8 cellular contexts compared by ENCODE assay signal in the genomic region with DNA sequence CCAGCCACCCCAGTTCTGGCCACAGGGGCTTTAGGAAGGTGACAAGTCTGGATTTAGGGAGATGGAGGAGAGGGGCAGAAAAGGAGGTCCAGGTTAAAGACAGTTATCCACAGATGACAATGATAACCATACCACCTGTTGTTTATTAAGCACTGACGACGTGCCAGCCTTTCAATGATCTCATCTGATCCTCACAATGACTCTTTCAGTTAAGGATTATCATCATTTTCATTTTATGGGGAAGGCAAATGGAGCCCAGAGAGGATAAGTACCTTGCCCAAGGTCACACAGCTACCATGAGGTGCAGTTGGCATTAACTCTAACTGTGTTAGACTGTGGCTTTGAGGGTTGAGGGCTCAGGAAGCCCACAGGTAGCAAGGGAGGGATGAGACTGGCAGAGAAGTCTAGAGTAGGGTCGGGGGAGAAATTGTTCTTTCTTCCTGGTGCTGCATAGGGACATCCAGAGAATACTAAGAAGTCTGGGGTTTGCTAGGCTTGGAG. TPM values are rescaled to one million over a fixed set of nuclear protein-coding genes. Genes with fewer than 3 reads are reported as not detected.
DNase-seq lines count a peak whose midpoint lies in the region; ATAC-seq and TF ChIP-seq lines count a peak whose summit lies in the region.

No MANE protein-coding gene starts in this region.

- no peaks in the 10 kb centered on the region for H3K9me3 Mint-ChIP-seq in activated CD4-positive, alpha-beta T cell treated with anti-CD3 and anti-CD28 coated beads for 36 hours (ENCODE audit: low read depth)
- no peaks in the 10 kb centered on the region for H3K9me3 Mint-ChIP-seq in activated CD8-positive, alpha-beta T cell treated with anti-CD3 and anti-CD28 coated beads for 36 hours

- ATAC-seq in activated CD4-positive, alpha-beta T cell treated with anti-CD3 and anti-CD28 coated beads for 36 hours = peak; percentile 23
- ATAC-seq in activated CD8-positive, alpha-beta T cell treated with anti-CD3 and anti-CD28 coated beads for 36 hours = peak; percentile 13

- CTCF ChIA-PET in activated CD4-positive, alpha-beta T cell treated with anti-CD3 and anti-CD28 coated beads for 36 hours (lab: Charles Lee) = interaction anchor here (0.9 to 1.1 kb wide), 3 partner anchors 23 to 574 kb away, joined by 3 to 4 read pairs (median 4); no protein-coding TSS in a partner anchor
- CTCF ChIA-PET in activated CD8-positive, alpha-beta T cell treated with anti-CD3 and anti-CD28 coated beads for 36 hours (lab: Charles Lee) = interaction anchor here (0.8 to 1.8 kb wide), 4 partner anchors 20 to 74 kb away, joined by 3 to 4 read pairs (median 4); a partner anchor contains a TSS

- H3K27ac Mint-ChIP-seq in activated CD4-positive, alpha-beta T cell treated with anti-CD3 and anti-CD28 coated beads for 36 hours = peak overlapping the region; percentile 93
- peak overlapping the region; percentile 96 for H3K27ac Mint-ChIP-seq in activated CD8-positive, alpha-beta T cell treated with anti-CD3 and anti-CD28 coated beads for 36 hours

- peak overlapping the region; percentile 34 for H3K4me3 Mint-ChIP-seq in activated CD4-positive, alpha-beta T cell treated with anti-CD3 and anti-CD28 coated beads for 36 hours
- peak overlapping the region; percentile 21 for H3K4me3 Mint-ChIP-seq in activated CD8-positive, alpha-beta T cell treated with anti-CD3 and anti-CD28 coated beads for 36 hours

- H3K27ac ChIP-seq in hepatocyte = peak overlapping the region; percentile 90
- peak overlapping the region; percentile 18 for H3K27ac ChIP-seq in stomach smooth muscle (ENCODE audit: low read length)

- H3K4me1 Mint-ChIP-seq in activated CD4-positive, alpha-beta T cell treated with anti-CD3 and anti-CD28 coated beads for 36 hours = peaks cover 29% of the 10 kb centered on the region
- H3K4me1 Mint-ChIP-seq in activated CD8-positive, alpha-beta T cell treated with anti-CD3 and anti-CD28 coated beads for 36 hours (ENCODE audit: low read depth) = peaks cover 28% of the 10 kb centered on the region

- H3K9me3 ChIP-seq in hepatocyte (ENCODE audit: low read depth) (no peaks in the 10 kb centered on the region), stomach smooth muscle (ENCODE audit: control insufficient read depth in 2 of 2, low read length in 2 of 2) (no peaks in the 10 kb centered on the region)

- TF ChIP-seq CTCF in activated CD8-positive, alpha-beta T cell treated with anti-CD3 and anti-CD28 coated beads for 36 hours (IDR thresholded peaks at IDR 0.05) = no peak
- no peak for TF ChIP-seq CTCF in hepatocyte (IDR thresholded peaks at IDR 0.05; ENCODE audit: poor library complexity)

- H2AFZ ChIP-seq in hepatocyte = no peak overlapping the region

- no peaks in the 10 kb centered on the region for H3K9me2 ChIP-seq in hepatocyte (replicated peaks; ENCODE audit: insufficient read depth)

- H3K4me1 ChIP-seq in hepatocyte (ENCODE audit: insufficient read depth) (peaks cover 25% of the 10 kb centered on the region), stomach smooth muscle (ENCODE audit: control insufficient read depth, insufficient read depth, low read length) (peaks cover 9% of the 10 kb centered on the region)

- no peaks in the 10 kb centered on the region for H3K36me3 Mint-ChIP-seq in activated CD4-positive, alpha-beta T cell treated with anti-CD3 and anti-CD28 coated beads for 36 hours (ENCODE audit: low read depth)
- no peaks in the 10 kb centered on the region for H3K36me3 Mint-ChIP-seq in activated CD8-positive, alpha-beta T cell treated with anti-CD3 and anti-CD28 coated beads for 36 hours (ENCODE audit: low read depth)

- H3K36me3 ChIP-seq in hepatocyte (replicated peaks; ENCODE audit: insufficient read depth, low read depth) = no peaks in the 10 kb centered on the region
- H3K36me3 ChIP-seq in stomach smooth muscle (ENCODE audit: control insufficient read depth in 2 of 2, insufficient read depth in 2 of 2, low read length in 2 of 2) = no peaks in the 10 kb centered on the region

- WGBS in hepatocyte (ENCODE audit: low lambda C conversion rate, missing lambda C conversion rate) = 61% methylated on average over 3 of the region's 3 CpGs

- peak overlapping the region; percentile 12 for H3K4me2 ChIP-seq in hepatocyte

- peak overlapping the region in 1 of 2 donors; percentile 25 for H3K9ac ChIP-seq in stomach smooth muscle (ENCODE audit: low read length in 2 of 2)

- no peaks in the 10 kb centered on the region for H3K27me3 ChIP-seq in hepatocyte
- no peaks in the 10 kb centered on the region for H3K27me3 ChIP-seq in stomach smooth muscle (ENCODE audit: control insufficient read depth in 1 of 2, insufficient read depth in 2 of 2, low read length in 2 of 2)

- peaks cover 18% of the 10 kb centered on the region for H3K79me2 ChIP-seq in hepatocyte

- peak; percentile 43 for DNase-seq in activated CD4-positive, alpha-beta T cell treated with anti-CD3 and anti-CD28 coated beads for 36 hours
- no peak for DNase-seq in activated CD4-positive, alpha-beta T cell treated with anti-CD3 and anti-CD28 coated beads, Interleukin-2, amount 50 U/mL, for 1 hour
- DNase-seq in activated CD8-positive, alpha-beta T cell treated with anti-CD3 and anti-CD28 coated beads for 36 hours = peak; percentile 47
- no peak for DNase-seq in hepatocyte (ENCODE audit: low spot score)
- no peak for DNase-seq in stimulated activated CD4-positive, alpha-beta T cell treated with anti-CD3 and anti-CD28 coated beads, Interleukin-2, amount 100 ng/mL, for 48 hours
- no peak for DNase-seq in activated CD8-positive, alpha-beta memory T cell treated with anti-CD3 and anti-CD28 coated beads, Interleukin-2, amount 50 U/mL, for 4 hours
- DNase-seq in cortex of kidney (lab: John Stamatoyannopoulos, UW) = no peak

- H3K4me3 ChIP-seq in hepatocyte = no peak overlapping the region
- no peak overlapping the region for H3K4me3 ChIP-seq in stomach smooth muscle (ENCODE audit: low read length in 2 of 2)

- POLR2A ChIA-PET in activated CD4-positive, alpha-beta T cell treated with anti-CD3 and anti-CD28 coated beads for 36 hours (lab: Charles Lee) = interaction anchor here (0.6 to 1.6 kb wide), 3 partner anchors 19 to 278 kb away, joined by 3 to 4 read pairs (median 3); no protein-coding TSS in a partner anchor
- POLR2A ChIA-PET in activated CD8-positive, alpha-beta T cell treated with anti-CD3 and anti-CD28 coated beads for 36 hours (lab: Charles Lee) = interaction anchor here (1.1 to 3.4 kb wide), 5 partner anchors 9 to 55 kb away, joined by 3 to 12 read pairs (median 3); no protein-coding TSS in a partner anchor

- intact Hi-C loops in activated CD4-positive, alpha-beta T cell treated with anti-CD3 and anti-CD28 coated beads for 36 hours (cut with DNase I, micrococcal nuclease) = loop anchor here (1.0 to 2.0 kb wide), 4 partner anchors 20 to 68 kb away; a partner anchor contains a TSS
- intact Hi-C loops in activated CD8-positive, alpha-beta T cell treated with anti-CD3 and anti-CD28 coated beads for 36 hours (cut with micrococcal nuclease) = no loop called here

- no peaks in the 10 kb centered on the region for H3K27me3 Mint-ChIP-seq in activated CD4-positive, alpha-beta T cell treated with anti-CD3 and anti-CD28 coated beads for 36 hours
- no peaks in the 10 kb centered on the region for H3K27me3 Mint-ChIP-seq in activated CD8-positive, alpha-beta T cell treated with anti-CD3 and anti-CD28 coated beads for 36 hours

- no peaks in the 10 kb centered on the region for H4K20me1 ChIP-seq in hepatocyte (ENCODE audit: insufficient read depth, poor library complexity, severe bottlenecking)

RNA-seq across cellular contexts. Expression of a gene that starts 21.5 kb away (rescaled TPM):
- 10 to 100 TPM; 58.1 to 68.0 TPM for total RNA-seq in activated CD4-positive, alpha-beta T cell treated with anti-CD3 and anti-CD28 coated beads for 36 hours
- 10 to 100 TPM; 58.7 to 61.2 TPM for total RNA-seq in activated CD8-positive, alpha-beta T cell treated with anti-CD3 and anti-CD28 coated beads for 36 hours
- total RNA-seq in hepatocyte = 35.4 and 36.1 TPM in 2 replicates
- polyA plus RNA-seq in hepatocyte = 14.9 and 15.2 TPM in 2 replicates

Comparison
In these comparisons a context has a peak if more than half of its experiments do, and no peak if none do; other contexts are left out.
1. DNase-seq: peak in activated CD4-positive, alpha-beta T cell treated with anti-CD3 and anti-CD28 coated beads for 36 hours (single experiment) and activated CD8-positive, alpha-beta T cell treated with anti-CD3 and anti-CD28 coated beads for 36 hours (single experiment); none in activated CD4-positive, alpha-beta T cell treated with anti-CD3 and anti-CD28 coated beads, Interleukin-2, amount 50 U/mL, for 1 hour (single experiment), hepatocyte (single experiment), stimulated activated CD4-positive, alpha-beta T cell treated with anti-CD3 and anti-CD28 coated beads, Interleukin-2, amount 100 ng/mL, for 48 hours (0 of 2), activated CD8-positive, alpha-beta memory T cell treated with anti-CD3 and anti-CD28 coated beads, Interleukin-2, amount 50 U/mL, for 4 hours (single experiment) and cortex of kidney (single experiment).